ENCODE assay signal across 10 cellular contexts in genomic region chr13:24271231-24271610, GRCh38. TPM values are rescaled to one million over a fixed set of nuclear protein-coding genes. Genes with fewer than 3 reads are reported as not detected.
A peak's percentile ranks its signal among the peaks of the same experiment; 100 is the strongest.
DNase-seq lines count a peak whose midpoint lies in the region; ATAC-seq, FAIRE-seq and TF ChIP-seq lines count a peak whose summit lies in the region.
"Had no signal": no experiment of that assay in that cellular context is flagged by ENCODE, and none has a peak within 500 bp of the region (broad histone marks: within the 10 kb centered on the region; RNA-seq: fewer than 3 reads in every experiment).

No MANE protein-coding gene starts in this region.

- peaks cover 2% of the 10 kb centered on the region for H3K27me3 Mint-ChIP-seq in T-helper 2 cell treated with Interferon-gamma antibody and Interleukin-4, amounts not matched to agents 5 μg/mL and 100 μg/mL, for 36 hours (ENCODE audit: low read depth)
- H3K27me3 Mint-ChIP-seq in astrocyte (ENCODE audit: low read depth, unreplicated experiment) (no peaks in the 10 kb centered on the region), memory B cell (no peaks in the 10 kb centered on the region)

- no peaks in the 10 kb centered on the region for H3K79me2 ChIP-seq in astrocyte (ENCODE audit: insufficient read depth, low read length)

- H3K4me2 ChIP-seq in astrocyte (ENCODE audit: low read length) = peak overlapping the region; percentile 85

- H3K27ac ChIP-seq in astrocyte (ENCODE audit: low read depth, low read length) (peak overlapping the region; percentile 29), temporal lobe (ENCODE audit: low read depth, low read length) (peak overlapping the region; percentile 80)

- FAIRE-seq in astrocyte (lab: Jason Lieb, UNC) = peak; percentile 5
- FAIRE-seq: colon had no signal

- peak overlapping the region; percentile 85 for H2AFZ ChIP-seq in astrocyte (ENCODE audit: low read depth, low read length)

- H3K27me3 ChIP-seq in astrocyte (ENCODE audit: insufficient read depth, low read length) = no peaks in the 10 kb centered on the region

- no peaks in the 10 kb centered on the region for H4K20me1 ChIP-seq in astrocyte (ENCODE audit: insufficient read depth, low read length)

- no peaks in the 10 kb centered on the region for H3K36me3 ChIP-seq in astrocyte (ENCODE audit: insufficient read depth, low read length)

- DNase-seq in T-helper 2 cell treated with Interferon-gamma antibody and Interleukin-4, amounts not matched to agents 5 μg/mL and 100 μg/mL, for 36 hours (ENCODE audit: low spot score) = no peak
- DNase-seq in T-helper 2 cell (no peak), astrocyte (ENCODE audit: low read depth) (no peak), memory B cell (ENCODE audit: low spot score in 2 of 2) (no peak)

- ATAC-seq in memory B cell (ENCODE audit: low read depth) = no peak
- no peak for ATAC-seq in GM21717 (IDR thresholded peaks at IDR 0.05; ENCODE audit: unreplicated experiment)
- ATAC-seq in GM19463 (IDR thresholded peaks at IDR 0.05; ENCODE audit: unreplicated experiment) = no peak
- ATAC-seq in HG03432 (IDR thresholded peaks at IDR 0.05; ENCODE audit: unreplicated experiment) = no peak

- no peaks in the 10 kb centered on the region for H3K9me3 ChIP-seq in astrocyte (ENCODE audit: insufficient read depth, low read depth, low read length)

- peak overlapping the region; percentile 75 for H3K9ac ChIP-seq in astrocyte (ENCODE audit: low read length)

- peak overlapping the region; percentile 55 for H3K4me3 ChIP-seq in astrocyte (ENCODE audit: insufficient read depth, low read depth, low read length)

- peaks cover 71% of the 10 kb centered on the region for H3K4me1 Mint-ChIP-seq in T-helper 2 cell treated with Interferon-gamma antibody and Interleukin-4, amounts not matched to agents 5 μg/mL and 100 μg/mL, for 36 hours (ENCODE audit: low read depth)
- peaks cover 25% of the 10 kb centered on the region for H3K4me1 Mint-ChIP-seq in astrocyte (ENCODE audit: low read depth, unreplicated experiment)
- H3K4me1 Mint-ChIP-seq in memory B cell = peaks cover 41% of the 10 kb centered on the region

- H3K4me3 Mint-ChIP-seq in T-helper 2 cell treated with Interferon-gamma antibody and Interleukin-4, amounts not matched to agents 5 μg/mL and 100 μg/mL, for 36 hours = peak overlapping the region; percentile 90
- H3K4me3 Mint-ChIP-seq in astrocyte (ENCODE audit: unreplicated experiment) = peak overlapping the region; percentile 18
- peak overlapping the region; percentile 95 for H3K4me3 Mint-ChIP-seq in memory B cell

- no peaks in the 10 kb centered on the region for H3K9me3 Mint-ChIP-seq in T-helper 2 cell treated with Interferon-gamma antibody and Interleukin-4, amounts not matched to agents 5 μg/mL and 100 μg/mL, for 36 hours
- H3K9me3 Mint-ChIP-seq in astrocyte (ENCODE audit: unreplicated experiment) (no peaks in the 10 kb centered on the region), memory B cell (no peaks in the 10 kb centered on the region)

- peaks cover 25% of the 10 kb centered on the region for H3K36me3 Mint-ChIP-seq in T-helper 2 cell treated with Interferon-gamma antibody and Interleukin-4, amounts not matched to agents 5 μg/mL and 100 μg/mL, for 36 hours (ENCODE audit: low read depth)
- H3K36me3 Mint-ChIP-seq in astrocyte (ENCODE audit: low read depth, unreplicated experiment) = no peaks in the 10 kb centered on the region
- peaks cover 1% of the 10 kb centered on the region for H3K36me3 Mint-ChIP-seq in memory B cell

- peak overlapping the region; percentile 96 for H3K27ac Mint-ChIP-seq in T-helper 2 cell treated with Interferon-gamma antibody and Interleukin-4, amounts not matched to agents 5 μg/mL and 100 μg/mL, for 36 hours
- H3K27ac Mint-ChIP-seq in astrocyte (ENCODE audit: unreplicated experiment) (peak overlapping the region; percentile 68), memory B cell (peak overlapping the region; percentile 99)

- H3K4me1 ChIP-seq in astrocyte (ENCODE audit: insufficient read depth, low read length) = peaks cover 25% of the 10 kb centered on the region

- no peak for TF ChIP-seq CTCF in astrocyte (IDR thresholded peaks at IDR 0.05; ENCODE audit: insufficient read depth, low read depth, low read length)

RNA-seq across cellular contexts. Expression of gene C1QTNF9, which starts 38.2 kb away (rescaled TPM):
- total RNA-seq in astrocyte (not detected in 2 replicates), temporal lobe (not detected)
- total RNA-seq: RPMI7951 had no signal

Comparison
In these comparisons a context has a peak if more than half of its experiments do, and no peak if none do; other contexts are left out.
1. H3K4me3 Mint-ChIP-seq: peak in every context shown above with its lines; median percentile 95 in memory B cell; 90 in T-helper 2 cell treated with Interferon-gamma antibody and Interleukin-4, amounts not matched to agents 5 μg/mL and 100 μg/mL, for 36 hours; 18 in astrocyte.